ENCODE assay signal across 8 cellular contexts in the genomic region with DNA sequence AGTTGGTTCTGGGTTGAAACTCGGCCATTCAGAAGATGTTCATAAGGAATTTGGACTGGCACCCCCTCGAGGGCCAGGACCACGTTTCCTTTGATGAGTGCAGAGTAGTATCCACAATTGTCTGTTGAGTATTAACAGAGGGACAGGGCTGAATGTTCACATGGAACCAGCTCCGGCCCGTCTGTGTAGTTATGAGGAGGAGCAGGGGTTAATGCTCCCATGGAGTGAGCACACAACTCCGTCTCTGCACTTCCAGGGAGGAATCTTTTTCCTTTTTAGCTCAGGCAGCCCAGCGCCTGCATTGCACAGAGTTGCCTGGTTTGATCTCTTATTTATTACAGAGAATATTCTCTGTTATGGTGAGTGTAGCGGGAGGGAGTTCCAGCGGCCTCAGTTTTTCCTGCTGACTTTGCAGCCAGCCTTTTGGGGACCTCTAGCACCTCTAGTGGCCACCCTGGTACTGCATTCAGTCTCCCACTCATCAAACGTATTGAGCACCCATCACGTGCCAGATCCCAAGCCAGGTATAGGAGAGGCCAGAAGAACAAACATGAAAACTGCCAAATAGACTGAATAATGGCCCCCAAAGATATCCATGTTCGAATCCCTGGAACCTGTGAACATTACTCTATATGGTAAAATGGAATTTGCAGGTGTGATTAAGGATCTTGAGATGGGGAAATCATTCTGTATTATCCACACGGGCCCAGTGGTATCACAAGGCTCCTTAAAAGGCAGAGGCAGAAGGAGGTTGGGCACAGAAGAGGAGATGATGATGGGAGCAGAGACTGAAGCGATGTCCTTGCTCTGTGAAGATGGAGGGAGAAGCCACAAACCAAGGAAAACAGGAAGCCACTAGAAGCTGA.
A peak's percentile ranks its signal among the peaks of the same experiment; 100 is the strongest.
DNase-seq lines count a peak whose midpoint lies in the region; ATAC-seq, FAIRE-seq and TF ChIP-seq lines count a peak whose summit lies in the region.

No MANE protein-coding gene starts in this region.

- CTCF ChIA-PET in activated naive CD4-positive, alpha-beta T cell treated with anti-CD3 and anti-CD28 coated beads for 36 hours (lab: Charles Lee): interaction anchor here (0.5 to 1.6 kb wide), 14 partner anchors 11 to 812 kb away, joined by 3 to 8 read pairs (median 4); no protein-coding TSS in a partner anchor

- no peaks in the 10 kb centered on the region for H3K4me1 Mint-ChIP-seq in activated naive CD4-positive, alpha-beta T cell treated with anti-CD3 and anti-CD28 coated beads for 36 hours (ENCODE audit: low read depth)
- H3K4me1 Mint-ChIP-seq in glutamatergic neuron (ENCODE audit: low read depth, unreplicated experiment): peaks cover 8% of the 10 kb centered on the region

- no peak overlapping the region for H3K4me3 Mint-ChIP-seq in activated naive CD4-positive, alpha-beta T cell treated with anti-CD3 and anti-CD28 coated beads for 36 hours
- H3K4me3 Mint-ChIP-seq in glutamatergic neuron (ENCODE audit: unreplicated experiment): no peak overlapping the region

- in situ Hi-C loops in Caki2 (cut with HindIII; ENCODE audit: low pct_unique_long_range_greater_than_20kb, low sequenced_read_pairs): no loop called here
- in situ Hi-C loops in KBM-7 (cut with MboI; ENCODE audit: low pct_unique_long_range_greater_than_20kb, low sequenced_read_pairs): no loop called here

- no peaks in the 10 kb centered on the region for H3K36me3 Mint-ChIP-seq in activated naive CD4-positive, alpha-beta T cell treated with anti-CD3 and anti-CD28 coated beads for 36 hours (ENCODE audit: low read depth)
- no peaks in the 10 kb centered on the region for H3K36me3 Mint-ChIP-seq in glutamatergic neuron (ENCODE audit: unreplicated experiment)

- H3K9me3 Mint-ChIP-seq in activated naive CD4-positive, alpha-beta T cell treated with anti-CD3 and anti-CD28 coated beads for 36 hours: no peaks in the 10 kb centered on the region
- peaks cover 4% of the 10 kb centered on the region for H3K9me3 Mint-ChIP-seq in glutamatergic neuron (ENCODE audit: unreplicated experiment)

- DNase-seq in Caki2 (ENCODE audit: low read depth) (peak; percentile 12), KBM-7 (peak; percentile 57), SHP77 (lab: John Stamatoyannopoulos, UW) (peak; percentile 19 to 33), glutamatergic neuron (peak; percentile 85), posterior cingulate gyrus (peak; percentile 38 to 94 (median 78)), urothelium cell line (ENCODE audit: low spot score) (peak; percentile 56)
- peak; percentile 86 for DNase-seq in activated naive CD4-positive, alpha-beta T cell treated with anti-CD3 and anti-CD28 coated beads for 36 hours

- peaks cover 14% of the 10 kb centered on the region for H3K27me3 Mint-ChIP-seq in activated naive CD4-positive, alpha-beta T cell treated with anti-CD3 and anti-CD28 coated beads for 36 hours (ENCODE audit: low read depth)
- H3K27me3 Mint-ChIP-seq in glutamatergic neuron (ENCODE audit: unreplicated experiment): peaks cover 5% of the 10 kb centered on the region

- intact Hi-C loops in activated naive CD4-positive, alpha-beta T cell treated with anti-CD3 and anti-CD28 coated beads for 36 hours (cut with micrococcal nuclease): no loop called here
- intact Hi-C loops in posterior cingulate gyrus (cut with DNase I): loop anchor here (2.0 to 5.0 kb wide), 2 partner anchors 42 to 74 kb away; no protein-coding TSS in a partner anchor

- ATAC-seq in HG02759 (IDR thresholded peaks at IDR 0.05; ENCODE audit: unreplicated experiment): no peak

- peak; percentile 90 for TF ChIP-seq CTCF in glutamatergic neuron (IDR thresholded peaks at IDR 0.05; ENCODE audit: partially characterized antibody, unreplicated experiment)

- H3K27ac Mint-ChIP-seq in activated naive CD4-positive, alpha-beta T cell treated with anti-CD3 and anti-CD28 coated beads for 36 hours: no peak overlapping the region
- no peak overlapping the region for H3K27ac Mint-ChIP-seq in glutamatergic neuron (ENCODE audit: unreplicated experiment)

- FAIRE-seq in urothelium cell line (lab: Jason Lieb, UNC): no peak

Comparison
In these comparisons a context has a peak if more than half of its experiments do, and no peak if none do; other contexts are left out.
1. DNase-seq: peak in every context shown above with its lines; median percentile 86 in activated naive CD4-positive, alpha-beta T cell treated with anti-CD3 and anti-CD28 coated beads for 36 hours; 85 in glutamatergic neuron; 78 in posterior cingulate gyrus; 57 in KBM-7; 56 in urothelium cell line; 26 in SHP77; 12 in Caki2.